Comparison of ENCODE assay signal across 6 cellular contexts in genomic region chr5:181203842-181204560, GRCh38. TPM values are rescaled to one million over a fixed set of nuclear protein-coding genes. Genes with fewer than 3 reads are reported as not detected.
DNase-seq lines count a peak whose midpoint lies in the region; FAIRE-seq and TF ChIP-seq lines count a peak whose summit lies in the region.

No MANE protein-coding gene starts in this region.

- no peaks in the 10 kb centered on the region for H3K36me3 ChIP-seq in GM23248 (ENCODE audit: low read depth)
- peaks cover 5% of the 10 kb centered on the region for H3K36me3 ChIP-seq in bronchial epithelial cell (ENCODE audit: control insufficient read depth, insufficient read depth, low read length)
- H3K36me3 ChIP-seq in neutrophil = no peaks in the 10 kb centered on the region

- no peaks in the 10 kb centered on the region for H3K79me2 ChIP-seq in GM23248 (ENCODE audit: insufficient read depth)

- no peak for FAIRE-seq in bronchial epithelial cell (lab: Jason Lieb, UNC)

- H3K4me2 ChIP-seq in GM23248 (ENCODE audit: unreplicated experiment) = peak overlapping the region; percentile 15

- peaks cover 22% of the 10 kb centered on the region for H3F3A ChIP-seq in GM23248 (ENCODE audit: insufficient read depth)

- H3K9me3 ChIP-seq in GM23248 (ENCODE audit: low read depth) (no peaks in the 10 kb centered on the region), neutrophil (no peaks in the 10 kb centered on the region)

- WGBS in GM23248 (ENCODE audit: low coverage in 1 of 2, low lambda C conversion rate in 2 of 2, missing lambda C conversion rate in 2 of 2), 2 experiments = 2 to 3% methylated on average over 27 to 47 of the region's 47 CpGs

- H3K4me3 ChIP-seq in GM23248 (peak overlapping the region; percentile 65), bronchial epithelial cell (ENCODE audit: low read depth, low read length) (peak overlapping the region; percentile 75), neutrophil (ENCODE audit: low read depth in 1 of 2, low read length in 1 of 2) (peak overlapping the region; percentile 8 to 60)

- TF ChIP-seq CTCF in bronchial epithelial cell (IDR thresholded peaks at IDR 0.05; ENCODE audit: insufficient read depth, low read length, severe bottlenecking) (no peak), neutrophil (IDR thresholded peaks at IDR 0.05) (no peak)

- no peaks in the 10 kb centered on the region for H3K4me1 ChIP-seq in GM23248 (ENCODE audit: insufficient read depth)
- H3K4me1 ChIP-seq in neutrophil (ENCODE audit: control insufficient read depth in 1 of 2, insufficient read depth in 1 of 2, low read depth in 1 of 2, low read length in 1 of 2) = peaks cover 51% of the 10 kb centered on the region in 2 experiments

- in situ Hi-C loops in GM23248 (cut with MboI) = no loop called here

- no peaks in the 10 kb centered on the region for H3K9me2 ChIP-seq in GM23248 (ENCODE audit: insufficient read depth)

- no peaks in the 10 kb centered on the region for H4K20me1 ChIP-seq in GM23248 (ENCODE audit: insufficient read depth)

- H3K27ac ChIP-seq in GM23248 (no peak overlapping the region), neutrophil (no peak overlapping the region)

- H3K27me3 ChIP-seq in GM23248 (replicated peaks; ENCODE audit: insufficient read depth) (no peaks in the 10 kb centered on the region), bronchial epithelial cell (ENCODE audit: control insufficient read depth, insufficient read depth, low read length) (no peaks in the 10 kb centered on the region), neutrophil (peaks cover 99% of the 10 kb centered on the region)

- peak overlapping the region; percentile 78 for H2AFZ ChIP-seq in GM23248

- peak overlapping the region; percentile 16; the same call in 1 of the 2 replicates for H3K9ac ChIP-seq in GM23248

- peak; percentile 33 for DNase-seq in GM23248
- no peak for DNase-seq in bronchial epithelial cell (ENCODE audit: low read depth)
- DNase-seq in NCI-H524 treated with DMSO at 0.1 percent for 48 hours (lab: John Stamatoyannopoulos, UW) = no peak
- DNase-seq in NCI-H2029 treated with DMSO at 0.1 percent for 48 hours (lab: John Stamatoyannopoulos, UW) = no peak
- no peak for DNase-seq in NAMALWA (ENCODE audit: low spot score)

RNA-seq across cellular contexts. Expression of gene TRIM7, which starts 1.0 kb away (rescaled TPM):
- total RNA-seq in GM23248 (2014; rRNA removed; shearing (Covaris generic)) = 1.4 and 6.8 TPM in 2 replicates
- polyA plus RNA-seq in GM23248 (2016; fragmentation: Nextera tagmentation; extraction: Ambion mirVana) = 2.5 and 3.1 TPM in 2 replicates
- total RNA-seq in bronchial epithelial cell = 20.8 and 35.7 TPM in 2 replicates

RNA-seq across cellular contexts. Expression of gene TRIM41, which starts 19.1 kb away (rescaled TPM):
- total RNA-seq in GM23248 (2014; rRNA removed; shearing (Covaris generic)) = 17.5 and 18.6 TPM in 2 replicates
- polyA plus RNA-seq in GM23248 (2016; fragmentation: Nextera tagmentation; extraction: Ambion mirVana) = 3.8 and 4.3 TPM in 2 replicates
- total RNA-seq in bronchial epithelial cell = 10.3 and 26.0 TPM in 2 replicates

RNA-seq across cellular contexts. Expression of gene RACK1, which starts 39.7 kb away (rescaled TPM):
- 2,598 and 3,224 TPM in 2 replicates for total RNA-seq in GM23248 (2014; rRNA removed; shearing (Covaris generic))
- 837 and 864 TPM in 2 replicates for polyA plus RNA-seq in GM23248 (2016; fragmentation: Nextera tagmentation; extraction: Ambion mirVana)
- 5,806 and 7,283 TPM in 2 replicates for total RNA-seq in bronchial epithelial cell

RNA-seq across cellular contexts. Expression of gene OR2V2, which starts 56.6 kb away (rescaled TPM):
- total RNA-seq in GM23248 (2014; rRNA removed; shearing (Covaris generic)) = not detected in 2 replicates
- polyA plus RNA-seq in GM23248 (2016; fragmentation: Nextera tagmentation; extraction: Ambion mirVana) = not detected in 2 replicates
- not detected in 2 replicates for total RNA-seq in bronchial epithelial cell

RNA-seq across cellular contexts. Expression of gene TRIM52, which starts 56.9 kb away (rescaled TPM):
- 6.6 and 7.8 TPM in 2 replicates for total RNA-seq in GM23248 (2014; rRNA removed; shearing (Covaris generic))
- polyA plus RNA-seq in GM23248 (2016; fragmentation: Nextera tagmentation; extraction: Ambion mirVana) = 4.1 and 5.3 TPM in 2 replicates
- total RNA-seq in bronchial epithelial cell = 1.3 and 2.2 TPM in 2 replicates
